16 cellular contexts compared by ENCODE assay signal in genomic region chr9:113617550-113617949, GRCh38.
DNase-seq lines count a peak whose midpoint lies in the region; FAIRE-seq and TF ChIP-seq lines count a peak whose summit lies in the region.
"Had no signal": no experiment of that assay in that cellular context is flagged by ENCODE, and none has a peak within 500 bp of the region (broad histone marks: within the 10 kb centered on the region; RNA-seq: fewer than 3 reads in every experiment).

No MANE protein-coding gene starts in this region.

- H3K9me3 Mint-ChIP-seq in astrocyte (ENCODE audit: unreplicated experiment) (no peaks in the 10 kb centered on the region), neural progenitor cell (no peaks in the 10 kb centered on the region), H9 (no peaks in the 10 kb centered on the region)
- H3K9me3 Mint-ChIP-seq: nephron progenitor cell had no signal

- H4K91ac ChIP-seq in H9 (ENCODE audit: insufficient read length, low read depth, low read length): no peak overlapping the region

- POLR2A ChIA-PET in A673 (lab: Charles Lee; ENCODE audit: low non-redundant PET) (interaction anchor here (0.6 kb wide), 1 partner anchor 13 kb away, joined by 3 read pairs; no protein-coding TSS in a partner anchor), HEK293 (lab: Yijun Ruan, JAX) (no interaction called here)

- no peak overlapping the region for H3K4me3 ChIP-seq in A673 (ENCODE audit: low read depth, low read length, poor library complexity, severe bottlenecking)
- H3K4me3 ChIP-seq in HEK293 (ENCODE audit: low read depth, low read length): no peak overlapping the region
- H3K4me3 ChIP-seq in astrocyte (ENCODE audit: insufficient read depth, low read depth, low read length): no peak overlapping the region
- H3K4me3 ChIP-seq in neural progenitor cell: no peak overlapping the region
- H3K4me3 ChIP-seq: GM23248, lower lobe of right lung had no signal

- H2BK5ac ChIP-seq in H9 (ENCODE audit: insufficient read length, low read length): no peak overlapping the region

- no peak overlapping the region for H3K18ac ChIP-seq in H9 (ENCODE audit: insufficient read length, low read depth, low read length)

- H4K8ac ChIP-seq in H9 (replicated peaks; ENCODE audit: insufficient read length, low read depth, low read length): no peak overlapping the region

- intact Hi-C loops in A673 (cut with micrococcal nuclease; ENCODE audit: unreplicated experiment): no loop called here

- H3K79me2 ChIP-seq in astrocyte (ENCODE audit: insufficient read depth, low read length): peaks cover 7% of the 10 kb centered on the region
- H3K79me2 ChIP-seq in neural progenitor cell (ENCODE audit: low read depth): no peaks in the 10 kb centered on the region
- H3K79me2 ChIP-seq in H9 (ENCODE audit: insufficient read depth, low read length): no peaks in the 10 kb centered on the region

- H3K27me3 Mint-ChIP-seq in astrocyte (ENCODE audit: low read depth, unreplicated experiment) (no peaks in the 10 kb centered on the region), neural progenitor cell (ENCODE audit: insufficient read depth, low read depth) (peaks cover 6% of the 10 kb centered on the region), H9 (ENCODE audit: low read depth) (peaks cover 7% of the 10 kb centered on the region; the same call in 1 of the 2 replicates)

- H2AK5ac ChIP-seq in H9 (ENCODE audit: insufficient read length, low read length): no peak overlapping the region

- no peak overlapping the region for H3K56ac ChIP-seq in H9 (ENCODE audit: insufficient read length, low read depth, low read length)

- no peak overlapping the region for H3K4ac ChIP-seq in H9 (ENCODE audit: low read depth, low read length)

- H3K36me3 ChIP-seq in A673 (ENCODE audit: insufficient read depth, low read length, poor library complexity, severe bottlenecking) (no peaks in the 10 kb centered on the region), HEK293 (ENCODE audit: control insufficient read depth in 2 of 2, insufficient read depth in 1 of 2, low read length in 2 of 2) (no peaks in the 10 kb centered on the region), astrocyte (ENCODE audit: insufficient read depth, low read length) (no peaks in the 10 kb centered on the region), neural progenitor cell (no peaks in the 10 kb centered on the region)
- H3K36me3 ChIP-seq: lower lobe of right lung had no signal

- no CpG with 5 or more reads among the region's 6 CpGs for WGBS in H9 (ENCODE audit: extremely low coverage, insufficient read length, low lambda C conversion rate)

- H3K14ac ChIP-seq in H9 (ENCODE audit: insufficient read depth, low read length): no peak overlapping the region

- H2BK20ac ChIP-seq in H9 (ENCODE audit: low read depth, low read length, poor library complexity, severe bottlenecking): no peak overlapping the region

- H3K4me1 ChIP-seq in A673 (ENCODE audit: insufficient read depth, low read length, poor library complexity, severe bottlenecking) (peaks cover 66% of the 10 kb centered on the region), HEK293 (ENCODE audit: control insufficient read depth, insufficient read depth, low read length) (peaks cover 6% of the 10 kb centered on the region; the same call in 1 of the 2 replicates), astrocyte (ENCODE audit: insufficient read depth, low read length) (peaks cover 56% of the 10 kb centered on the region), neural progenitor cell (peaks cover 25% of the 10 kb centered on the region), H9 (ENCODE audit: insufficient read depth, low read length) (peaks cover 11% of the 10 kb centered on the region; the same call in 1 of the 2 replicates)

- no peak overlapping the region for H2BK12ac ChIP-seq in H9 (ENCODE audit: insufficient read length, low read depth, low read length)

- H3T11ph ChIP-seq in H9 (ENCODE audit: low read length): no peak overlapping the region

- no peak for FAIRE-seq in astrocyte (lab: Jason Lieb, UNC)

- H3K36me3 Mint-ChIP-seq in astrocyte (ENCODE audit: low read depth, unreplicated experiment) (no peaks in the 10 kb centered on the region), neural progenitor cell (no peaks in the 10 kb centered on the region), H9 (ENCODE audit: insufficient read depth in 1 of 3, low read depth in 3 of 3) (no peaks in the 10 kb centered on the region; a peak in 1 of 7 replicates)

- peaks cover 7% of the 10 kb centered on the region for H3F3A ChIP-seq in neural progenitor cell (ENCODE audit: low read depth)

- BruUV-seq in A673 (replicated peaks; lab: Mats Ljungman, UMichigan): no TSS peak

- H4K5ac ChIP-seq in H9 (ENCODE audit: insufficient read length, low read depth, low read length): no peak overlapping the region

- H3K23ac ChIP-seq in H9 (ENCODE audit: insufficient read length, low read depth, low read length): no peak overlapping the region

- H3K27me3 ChIP-seq in A673 (replicated peaks; ENCODE audit: insufficient read depth, low read depth, low read length, poor library complexity): no peaks in the 10 kb centered on the region
- no peaks in the 10 kb centered on the region for H3K27me3 ChIP-seq in astrocyte (ENCODE audit: insufficient read depth, low read length)
- H3K27me3 ChIP-seq in neural progenitor cell: no peaks in the 10 kb centered on the region
- no peaks in the 10 kb centered on the region for H3K27me3 ChIP-seq in H9 (ENCODE audit: insufficient read depth, low read length)

- H3K27ac ChIP-seq in A673 (ENCODE audit: low read depth, low read length, poor library complexity, severe bottlenecking) (peak overlapping the region; percentile 51), HEK293 (ENCODE audit: extremely low read depth, low read depth, low read length) (no peak overlapping the region), astrocyte (ENCODE audit: low read depth, low read length) (no peak overlapping the region), neural progenitor cell (no peak overlapping the region), H9 (ENCODE audit: insufficient read length, low read depth, low read length) (no peak overlapping the region)
- H3K27ac ChIP-seq: GM23248, KMS-11 had no signal

- no peak overlapping the region for H3K4me3 Mint-ChIP-seq in astrocyte (ENCODE audit: unreplicated experiment)
- H3K4me3 Mint-ChIP-seq in neural progenitor cell: no peak overlapping the region
- no peak overlapping the region for H3K4me3 Mint-ChIP-seq in H9
- H3K4me3 Mint-ChIP-seq: nephron progenitor cell, T-helper 17 cell had no signal

- no peaks in the 10 kb centered on the region for H3K23me2 ChIP-seq in H9 (ENCODE audit: insufficient read length, low read depth, low read length, poor library complexity, severe bottlenecking)

- H3K27ac Mint-ChIP-seq in astrocyte (ENCODE audit: unreplicated experiment) (peak overlapping the region; percentile 58), neural progenitor cell (no peak overlapping the region), H9 (peak overlapping the region in 1 of 3 experiments; percentile 73; a peak in 2 of 7 replicates)
- H3K27ac Mint-ChIP-seq: nephron progenitor cell, T-helper 17 cell had no signal

- H2BK15ac ChIP-seq in H9 (ENCODE audit: low read depth, low read length): no peak overlapping the region

- H3K9ac ChIP-seq in astrocyte (ENCODE audit: low read length) (peak overlapping the region; percentile 4), neural progenitor cell (no peak overlapping the region), H9 (ENCODE audit: extremely low read depth, insufficient read length, low read length) (no peak overlapping the region)
- H3K9ac ChIP-seq: GM23248, KMS-11 had no signal

- H2BK120ac ChIP-seq in H9 (ENCODE audit: low read depth, low read length, poor library complexity, severe bottlenecking): no peak overlapping the region

- DNase-seq in A673 (ENCODE audit: low spot score): peak; percentile 90
- DNase-seq in astrocyte (ENCODE audit: low read depth): no peak
- peak; percentile 53 for DNase-seq in neural progenitor cell (ENCODE audit: low spot score)
- no peak for DNase-seq in H9
- no peak for DNase-seq in cerebellum (ENCODE audit: low spot score)
- DNase-seq in SW 1271 (lab: John Stamatoyannopoulos, UW): no peak
- no peak for DNase-seq in NCI-H1930 (lab: John Stamatoyannopoulos, UW)
- DNase-seq: GM23248, lower lobe of right lung, NCI-H1092 treated with DMSO at 0.1 percent for 48 hours, NCI-H2227 treated with DMSO at 0.1 percent for 48 hours, nephron progenitor cell, retina, T-helper 17 cell had no signal

- H2AFZ ChIP-seq in astrocyte (ENCODE audit: low read depth, low read length) (no peak overlapping the region), neural progenitor cell (replicated peaks) (no peak overlapping the region), H9 (ENCODE audit: low read length) (no peak overlapping the region)
- H2AFZ ChIP-seq: GM23248 had no signal

- no peaks in the 10 kb centered on the region for H4K20me1 ChIP-seq in astrocyte (ENCODE audit: insufficient read depth, low read length)
- H4K20me1 ChIP-seq in neural progenitor cell (ENCODE audit: low read depth): no peaks in the 10 kb centered on the region
- H4K20me1 ChIP-seq in H9 (ENCODE audit: control insufficient read depth, insufficient read depth, insufficient read length): no peaks in the 10 kb centered on the region

- no peak for TF ChIP-seq CTCF in A673 (conservative IDR thresholded peaks at IDR 0.05; ENCODE audit: low read depth, low read length)
- TF ChIP-seq CTCF in HEK293 (tag by site-specific recombination; IDR thresholded peaks at IDR 0.05): no peak
- no peak for TF ChIP-seq CTCF in astrocyte (IDR thresholded peaks at IDR 0.05; ENCODE audit: insufficient read depth, low read depth, low read length)
- no peak for TF ChIP-seq CTCF in neural progenitor cell (IDR thresholded peaks at IDR 0.05)
- TF ChIP-seq CTCF in H9 (conservative IDR thresholded peaks at IDR 0.05): no peak

- H3K4me2 ChIP-seq in astrocyte (ENCODE audit: low read length) (no peak overlapping the region), neural progenitor cell (no peak overlapping the region), H9 (ENCODE audit: insufficient read depth, insufficient read length, low read length) (no peak overlapping the region)
- H3K4me2 ChIP-seq: KMS-11 had no signal

- peaks cover 60% of the 10 kb centered on the region for H3K4me1 Mint-ChIP-seq in astrocyte (ENCODE audit: low read depth, unreplicated experiment)
- peaks cover 58% of the 10 kb centered on the region for H3K4me1 Mint-ChIP-seq in neural progenitor cell
- H3K4me1 Mint-ChIP-seq in H9: peaks cover 37 to 51% of the 10 kb centered on the region in 2 experiments

- H3K9me3 ChIP-seq in A673 (ENCODE audit: low read depth, low read length, poor library complexity, severe bottlenecking) (no peaks in the 10 kb centered on the region), HEK293 (ENCODE audit: control insufficient read depth, insufficient read depth, low read depth, low read length) (no peaks in the 10 kb centered on the region), astrocyte (ENCODE audit: insufficient read depth, low read depth, low read length) (no peaks in the 10 kb centered on the region), neural progenitor cell (ENCODE audit: low read depth) (no peaks in the 10 kb centered on the region), H9 (ENCODE audit: control insufficient read depth, low read depth, low read length) (no peaks in the 10 kb centered on the region)
- H3K9me3 ChIP-seq: lower lobe of right lung had no signal

- H3K79me1 ChIP-seq in H9 (ENCODE audit: insufficient read depth, low read depth, low read length, poor library complexity, severe bottlenecking): no peaks in the 10 kb centered on the region

- CTCF ChIA-PET in A673 (lab: Charles Lee) (interaction anchor here (1.0 kb wide), 2 partner anchors 26 to 38 kb away, joined by 4 to 5 read pairs; no protein-coding TSS in a partner anchor), HEK293 (lab: Yijun Ruan, JAX) (interaction anchor here (0.6 to 1.2 kb wide), 2 partner anchors 16 to 1533 kb away, joined by 3 read pairs; no protein-coding TSS in a partner anchor)

Comparison
In these comparisons a context has a peak if more than half of its experiments do, and no peak if none do; other contexts are left out.
1. DNase-seq: peak in A673 (single experiment) and neural progenitor cell (single experiment); none in astrocyte (single experiment), H9 (single experiment), cerebellum (single experiment), SW 1271 (0 of 2) and NCI-H1930 (0 of 2).